8 cellular contexts compared by ENCODE assay signal in the genomic region with DNA sequence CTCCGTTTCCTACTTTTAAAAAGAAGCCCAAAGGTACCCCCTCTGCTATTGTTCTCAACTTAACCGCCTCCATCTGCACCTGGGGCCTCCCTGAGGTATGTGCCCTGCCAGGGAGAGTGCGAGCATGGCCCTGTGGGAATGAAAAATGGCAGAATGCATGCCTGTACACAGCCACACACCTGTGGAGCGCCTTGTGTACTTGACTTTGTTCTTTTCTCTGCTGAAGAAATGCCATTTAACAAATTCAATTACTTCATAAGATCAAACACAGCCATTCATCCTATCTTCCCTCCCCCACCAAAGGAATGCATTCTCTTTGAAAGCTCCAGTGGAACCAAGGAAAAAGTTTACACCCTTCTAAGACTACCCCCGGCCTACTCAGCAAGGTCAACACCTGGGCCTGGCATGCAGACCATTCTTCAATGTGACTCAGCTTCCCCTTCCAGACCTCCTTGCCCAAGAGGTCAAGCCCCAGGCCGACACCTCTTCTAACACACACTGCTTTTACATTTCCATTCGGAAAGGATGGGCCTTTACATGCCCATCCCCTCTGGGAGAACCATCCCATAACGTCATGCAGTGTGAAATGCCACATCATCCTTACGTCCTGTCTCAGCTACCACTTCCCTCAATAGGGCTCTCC.
DNase-seq lines count a peak whose midpoint lies in the region; ATAC-seq and TF ChIP-seq lines count a peak whose summit lies in the region.
"Had no signal": no experiment of that assay in that cellular context is flagged by ENCODE, and none has a peak within 500 bp of the region (broad histone marks: within the 10 kb centered on the region; RNA-seq: fewer than 3 reads in every experiment).

No MANE protein-coding gene starts in this region.

- H3K27me3 ChIP-seq in brain microvascular endothelial cell (replicated peaks) (no peaks in the 10 kb centered on the region), osteoblast (ENCODE audit: insufficient read depth, low read length) (no peaks in the 10 kb centered on the region)

- no peaks in the 10 kb centered on the region for H3K9me3 ChIP-seq in osteoblast (ENCODE audit: low read depth, low read length)

- TF ChIP-seq CTCF in brain microvascular endothelial cell (IDR thresholded peaks at IDR 0.05; ENCODE audit: low read depth, low read length, missing control alignments), result no peak
- TF ChIP-seq CTCF in osteoblast (IDR thresholded peaks at IDR 0.05; ENCODE audit: extremely low read depth, low read depth, low read length), result no peak
- TF ChIP-seq CTCF in GM10266 (IDR thresholded peaks at IDR 0.05; ENCODE audit: control insufficient read depth, insufficient read depth, low read depth, missing control alignments), result no peak

- peak; percentile 19 for ATAC-seq in GM21528 (IDR thresholded peaks at IDR 0.05; ENCODE audit: low FRiP score, unreplicated experiment)
- ATAC-seq in HG03521 (IDR thresholded peaks at IDR 0.05; ENCODE audit: unreplicated experiment), result peak; percentile 24

- H3K4me3 ChIP-seq in brain microvascular endothelial cell (ENCODE audit: low read depth, low read length) (no peak overlapping the region), osteoblast (ENCODE audit: insufficient read depth, low read length) (no peak overlapping the region)

- H4K20me1 ChIP-seq in osteoblast (ENCODE audit: insufficient read depth, low read length), result no peaks in the 10 kb centered on the region

- in situ Hi-C loops in brain microvascular endothelial cell (cut with HindIII; ENCODE audit: low pct_ligation_motif_present, low sequenced_read_pairs), result no loop called here

- peak overlapping the region; percentile 78 for H3K27ac ChIP-seq in brain microvascular endothelial cell
- peak overlapping the region; percentile 72 for H3K27ac ChIP-seq in osteoblast (ENCODE audit: low read depth, low read length)

- peaks cover 76% of the 10 kb centered on the region for H3K79me2 ChIP-seq in osteoblast (ENCODE audit: insufficient read depth, low read length)

- H3K36me3 ChIP-seq in brain microvascular endothelial cell (replicated peaks) (peaks cover 17% of the 10 kb centered on the region), osteoblast (ENCODE audit: insufficient read depth, low read length) (peaks cover 62% of the 10 kb centered on the region)

- DNase-seq in brain microvascular endothelial cell, result no peak
- DNase-seq in osteoblast (ENCODE audit: insufficient read length, low spot score, missing footprints), result no peak
- no peak for DNase-seq in GM10266 (ENCODE audit: extremely low spot score)
- no peak for DNase-seq in 8988T
- DNase-seq in NCI-H1105 treated with DMSO at 0.1 percent for 48 hours (lab: John Stamatoyannopoulos, UW), result no peak
- DNase-seq: central memory CD4-positive, alpha-beta T cell had no signal

- peak overlapping the region; percentile 25 for H3K4me2 ChIP-seq in osteoblast (ENCODE audit: insufficient read depth, low read length)

- no peak overlapping the region for H2AFZ ChIP-seq in osteoblast (ENCODE audit: low read length)

- peaks cover 47% of the 10 kb centered on the region for H3K4me1 ChIP-seq in osteoblast (ENCODE audit: insufficient read depth, low read length)
